Comparison of ENCODE assay signal across 8 cellular contexts in genomic region chr16:85253127-85253941, GRCh38.
DNase-seq lines count a peak whose midpoint lies in the region; ATAC-seq and TF ChIP-seq lines count a peak whose summit lies in the region.

No MANE protein-coding gene starts in this region.

- ATAC-seq in HG02588 (IDR thresholded peaks at IDR 0.05; ENCODE audit: unreplicated experiment): no peak

- TF ChIP-seq CTCF in Loucy (conservative IDR thresholded peaks at IDR 0.05; ENCODE audit: low read length) (peak; percentile 97), coronary artery (IDR thresholded peaks at IDR 0.05) (peak; percentile 89)

- no peak overlapping the region for H3K4me3 Mint-ChIP-seq in activated CD4-positive, alpha-beta T cell treated with anti-CD3 and anti-CD28 coated beads, Interleukin-2, amount 10 ng/mL, durations not matched to agents 7 days and 5 days

- H3K27me3 ChIP-seq in Loucy (ENCODE audit: insufficient read depth, low read length, poor library complexity, severe bottlenecking): no peaks in the 10 kb centered on the region
- H3K27me3 ChIP-seq in mesenchymal stem cell (ENCODE audit: control insufficient read depth in 1 of 2, insufficient read depth in 1 of 2, low read length in 2 of 2): no peaks in the 10 kb centered on the region

- no peak overlapping the region for H4K91ac ChIP-seq in mesenchymal stem cell (ENCODE audit: low read length)

- no peaks in the 10 kb centered on the region for H3K9me2 ChIP-seq in Loucy (replicated peaks; ENCODE audit: low read depth, low read length)

- DNase-seq in NCI-H1092 treated with DMSO at 0.1 percent for 48 hours (lab: John Stamatoyannopoulos, UW) (peak; percentile 36), NCI-H1092 (lab: John Stamatoyannopoulos, UW) (no peak), coronary artery (ENCODE audit: low spot score) (no peak), mesenchymal stem cell (peak; percentile 52)
- peak; percentile 62 for DNase-seq in activated CD4-positive, alpha-beta T cell treated with anti-CD3 and anti-CD28 coated beads, Interleukin-2, amount 10 ng/mL, durations not matched to agents 7 days and 5 days
- DNase-seq in stimulated activated CD8-positive, alpha-beta memory T cell treated with anti-CD3 and anti-CD28 coated beads, Interleukin-4, amount 100 ng/mL, for 1 hour (ENCODE audit: low read depth in 2 of 2, low spot score in 1 of 2): peak; percentile 4 to 19

- H2AK5ac ChIP-seq in mesenchymal stem cell (ENCODE audit: low read length, severe bottlenecking): no peak overlapping the region

- WGBS in mesenchymal stem cell: 51% methylated on average over 19 of the region's 20 CpGs

- no peak overlapping the region for H3K4ac ChIP-seq in mesenchymal stem cell (ENCODE audit: low read depth in 1 of 2, low read length in 2 of 2)

- POLR2A ChIA-PET in activated CD4-positive, alpha-beta T cell treated with anti-CD3 and anti-CD28 coated beads, Interleukin-2, amount 10 ng/mL, durations not matched to agents 7 days and 5 days (lab: Charles Lee): no interaction called here

- H2BK120ac ChIP-seq in mesenchymal stem cell (ENCODE audit: low read depth, low read length): no peak overlapping the region

- H3K4me2 ChIP-seq in Loucy (ENCODE audit: low read depth, low read length, poor library complexity, severe bottlenecking) (no peak overlapping the region), mesenchymal stem cell (ENCODE audit: low read length, poor library complexity, severe bottlenecking) (no peak overlapping the region)

- no peak overlapping the region for H3K27ac Mint-ChIP-seq in activated CD4-positive, alpha-beta T cell treated with anti-CD3 and anti-CD28 coated beads, Interleukin-2, amount 10 ng/mL, durations not matched to agents 7 days and 5 days

- H3K79me1 ChIP-seq in mesenchymal stem cell (replicated peaks; ENCODE audit: low read length, poor library complexity, severe bottlenecking): peaks cover 49% of the 10 kb centered on the region

- H3K27me3 Mint-ChIP-seq in activated CD4-positive, alpha-beta T cell treated with anti-CD3 and anti-CD28 coated beads, Interleukin-2, amount 10 ng/mL, durations not matched to agents 7 days and 5 days: no peaks in the 10 kb centered on the region

- peaks cover 10% of the 10 kb centered on the region for H3K4me1 Mint-ChIP-seq in activated CD4-positive, alpha-beta T cell treated with anti-CD3 and anti-CD28 coated beads, Interleukin-2, amount 10 ng/mL, durations not matched to agents 7 days and 5 days

- CTCF ChIA-PET in activated CD4-positive, alpha-beta T cell treated with anti-CD3 and anti-CD28 coated beads, Interleukin-2, amount 10 ng/mL, durations not matched to agents 7 days and 5 days (lab: Charles Lee): interaction anchor here (0.7 to 3.0 kb wide), 8 partner anchors 9 to 362 kb away, joined by 3 to 15 read pairs (median 4); no protein-coding TSS in a partner anchor

- H4K20me1 ChIP-seq in Loucy (ENCODE audit: insufficient read depth, low read length, poor library complexity, severe bottlenecking): no peaks in the 10 kb centered on the region

- peaks cover 17% of the 10 kb centered on the region for H3K4me1 ChIP-seq in Loucy (ENCODE audit: insufficient read depth, low read length, poor library complexity, severe bottlenecking)
- H3K4me1 ChIP-seq in mesenchymal stem cell (ENCODE audit: control insufficient read depth, insufficient read depth, low read depth, low read length): peaks cover 27% of the 10 kb centered on the region

- H3K9me3 ChIP-seq in Loucy (ENCODE audit: insufficient read depth, low read depth, low read length): no peaks in the 10 kb centered on the region
- H3K9me3 ChIP-seq in mesenchymal stem cell (ENCODE audit: control insufficient read depth, low read length): no peaks in the 10 kb centered on the region

- peak overlapping the region in 1 of 2 experiments; percentile 13 for H3K18ac ChIP-seq in mesenchymal stem cell (ENCODE audit: low read depth in 1 of 2, low read length in 2 of 2)

- H3K14ac ChIP-seq in mesenchymal stem cell (ENCODE audit: low read length in 2 of 2): no peak overlapping the region

- no peaks in the 10 kb centered on the region for H3K79me2 ChIP-seq in Loucy (ENCODE audit: insufficient read depth, low read length)

- H3K36me3 ChIP-seq in Loucy (ENCODE audit: insufficient read depth, low read length) (no peaks in the 10 kb centered on the region), mesenchymal stem cell (ENCODE audit: control insufficient read depth in 1 of 2, insufficient read depth in 2 of 2, low read depth in 1 of 2, low read length in 2 of 2) (peaks cover 0 to 25% of the 10 kb centered on the region in 2 experiments)

- no peak overlapping the region for H2BK5ac ChIP-seq in mesenchymal stem cell (ENCODE audit: low read depth, low read length, poor library complexity, severe bottlenecking)

- H3K27ac ChIP-seq in coronary artery (no peak overlapping the region), mesenchymal stem cell (ENCODE audit: low read length, poor library complexity, severe bottlenecking) (no peak overlapping the region)

- H3K4me3 ChIP-seq in Loucy (ENCODE audit: low read length, poor library complexity, severe bottlenecking) (no peak overlapping the region), coronary artery (no peak overlapping the region), mesenchymal stem cell (ENCODE audit: insufficient read depth in 1 of 2, low read depth in 1 of 2, low read length in 2 of 2) (no peak overlapping the region)

- no peaks in the 10 kb centered on the region for H3F3A ChIP-seq in Loucy (ENCODE audit: low read depth)

- H2AFZ ChIP-seq in Loucy (ENCODE audit: low read length) (peak overlapping the region; percentile 3; the same call in 1 of the 2 replicates), mesenchymal stem cell (ENCODE audit: low read depth, low read length) (no peak overlapping the region)

- H3K36me3 Mint-ChIP-seq in activated CD4-positive, alpha-beta T cell treated with anti-CD3 and anti-CD28 coated beads, Interleukin-2, amount 10 ng/mL, durations not matched to agents 7 days and 5 days (ENCODE audit: low read depth): no peaks in the 10 kb centered on the region

- peak overlapping the region in 1 of 2 experiments; percentile 55 for H2BK12ac ChIP-seq in mesenchymal stem cell (ENCODE audit: low read length in 2 of 2)

- no peak overlapping the region for H3K9ac ChIP-seq in Loucy (ENCODE audit: low read depth, low read length, poor library complexity, severe bottlenecking)
- no peak overlapping the region for H3K9ac ChIP-seq in mesenchymal stem cell (ENCODE audit: low read length)

- no peak overlapping the region for H3K23ac ChIP-seq in mesenchymal stem cell (ENCODE audit: low read length in 2 of 2)

- H4K8ac ChIP-seq in mesenchymal stem cell (ENCODE audit: low read length): no peak overlapping the region

- H3K9me3 Mint-ChIP-seq in activated CD4-positive, alpha-beta T cell treated with anti-CD3 and anti-CD28 coated beads, Interleukin-2, amount 10 ng/mL, durations not matched to agents 7 days and 5 days: no peaks in the 10 kb centered on the region

- H2BK15ac ChIP-seq in mesenchymal stem cell (ENCODE audit: low read depth, poor library complexity, severe bottlenecking): no peak overlapping the region

Comparison
In these comparisons a context has a peak if more than half of its experiments do, and no peak if none do; other contexts are left out.
1. DNase-seq: peak in NCI-H1092 treated with DMSO at 0.1 percent for 48 hours (single experiment), activated CD4-positive, alpha-beta T cell treated with anti-CD3 and anti-CD28 coated beads, Interleukin-2, amount 10 ng/mL, durations not matched to agents 7 days and 5 days (single experiment), mesenchymal stem cell (single experiment) and stimulated activated CD8-positive, alpha-beta memory T cell treated with anti-CD3 and anti-CD28 coated beads, Interleukin-4, amount 100 ng/mL, for 1 hour (2 of 2); none in NCI-H1092 (single experiment) and coronary artery (single experiment).